Comparison of ENCODE assay signal across 8 cellular contexts in genomic region chr6:7725412-7725811, GRCh38. TPM values are rescaled to one million over a fixed set of nuclear protein-coding genes. Genes with fewer than 3 reads are reported as not detected.
DNase-seq lines count a peak whose midpoint lies in the region; ATAC-seq, FAIRE-seq and TF ChIP-seq lines count a peak whose summit lies in the region.

No MANE protein-coding gene starts in this region.

- H3K9me3 Mint-ChIP-seq in activated naive CD4-positive, alpha-beta T cell treated with anti-CD3 and anti-CD28 coated beads, Interleukin-2, amount 50 U/mL, for 24 hours = no peaks in the 10 kb centered on the region
- H3K9me3 Mint-ChIP-seq in activated naive CD4-positive, alpha-beta T cell treated with anti-CD3 and anti-CD28 coated beads, Interleukin-2, amount 50 U/mL, for 72 hours = no peaks in the 10 kb centered on the region
- H3K9me3 Mint-ChIP-seq in astrocyte (ENCODE audit: unreplicated experiment) = no peaks in the 10 kb centered on the region
- H3K9me3 Mint-ChIP-seq in mesothelial cell of epicardium = no peaks in the 10 kb centered on the region

- H3K27me3 ChIP-seq in astrocyte (ENCODE audit: insufficient read depth, low read length) (peaks cover 36% of the 10 kb centered on the region), upper lobe of left lung (peaks cover 0 to 35% (median 16%) of the 10 kb centered on the region in 4 donors)

- H2AFZ ChIP-seq in astrocyte (ENCODE audit: low read depth, low read length) = peak overlapping the region; percentile 5

- H4K20me1 ChIP-seq in astrocyte (ENCODE audit: insufficient read depth, low read length) = peaks cover 3% of the 10 kb centered on the region

- H3K27ac Mint-ChIP-seq in activated naive CD4-positive, alpha-beta T cell treated with anti-CD3 and anti-CD28 coated beads, Interleukin-2, amount 50 U/mL, for 24 hours = no peak overlapping the region
- no peak overlapping the region for H3K27ac Mint-ChIP-seq in activated naive CD4-positive, alpha-beta T cell treated with anti-CD3 and anti-CD28 coated beads, Interleukin-2, amount 50 U/mL, for 72 hours
- H3K27ac Mint-ChIP-seq in astrocyte (ENCODE audit: unreplicated experiment) (no peak overlapping the region), mesothelial cell of epicardium (no peak overlapping the region)

- no peak for TF ChIP-seq POLR2A in upper lobe of left lung (IDR thresholded peaks at IDR 0.05)

- H3K4me3 ChIP-seq in astrocyte (ENCODE audit: insufficient read depth, low read depth, low read length) (peak overlapping the region; percentile 64), upper lobe of left lung (peak overlapping the region in 3 of 4 donors; percentile 52 to 71 (median 64))

- H3K9me3 ChIP-seq in astrocyte (ENCODE audit: insufficient read depth, low read depth, low read length) (no peaks in the 10 kb centered on the region), upper lobe of left lung (no peaks in the 10 kb centered on the region)

- H3K4me1 ChIP-seq in astrocyte (ENCODE audit: insufficient read depth, low read length) (peaks cover 19% of the 10 kb centered on the region), upper lobe of left lung (peaks cover 31 to 48% (median 38%) of the 10 kb centered on the region in 4 donors)

- H3K4me3 Mint-ChIP-seq in activated naive CD4-positive, alpha-beta T cell treated with anti-CD3 and anti-CD28 coated beads, Interleukin-2, amount 50 U/mL, for 24 hours = peak overlapping the region; percentile 79
- H3K4me3 Mint-ChIP-seq in astrocyte (ENCODE audit: unreplicated experiment) (peak overlapping the region; percentile 85), mesothelial cell of epicardium (peak overlapping the region; percentile 82)

- H3K4me1 Mint-ChIP-seq in activated naive CD4-positive, alpha-beta T cell treated with anti-CD3 and anti-CD28 coated beads, Interleukin-2, amount 50 U/mL, for 24 hours = peaks cover 10% of the 10 kb centered on the region
- H3K4me1 Mint-ChIP-seq in astrocyte (ENCODE audit: low read depth, unreplicated experiment) (peaks cover 18% of the 10 kb centered on the region), mesothelial cell of epicardium (peaks cover 26% of the 10 kb centered on the region)

- no peak overlapping the region for H3K9ac ChIP-seq in astrocyte (ENCODE audit: low read length)

- TF ChIP-seq CTCF in astrocyte (IDR thresholded peaks at IDR 0.05; ENCODE audit: insufficient read depth, low read depth, low read length) (no peak), mesothelial cell of epicardium (IDR thresholded peaks at IDR 0.05; ENCODE audit: unreplicated experiment) (no peak), upper lobe of left lung (IDR thresholded peaks at IDR 0.05) (no peak)

- WGBS in upper lobe of left lung, 2 donors = 22 to 25% methylated on average over 10 of the region's 10 CpGs

- DNase-seq in activated naive CD4-positive, alpha-beta T cell treated with anti-CD3 and anti-CD28 coated beads, Interleukin-2, amount 50 U/mL, for 72 hours (ENCODE audit: low spot score in 2 of 2) = no peak
- DNase-seq in astrocyte (ENCODE audit: low read depth) (no peak), mesothelial cell of epicardium (ENCODE audit: low spot score in 2 of 2, unreplicated experiment in 2 of 2) (no peak), upper lobe of left lung (no peak), NCI-H82 treated with DMSO at 0.1 percent for 48 hours (lab: John Stamatoyannopoulos, UW; ENCODE audit: unreplicated experiment) (no peak), Kasumi-1 (lab: John Stamatoyannopoulos, UW) (no peak), left colon (no peak)

- FAIRE-seq in astrocyte (lab: Jason Lieb, UNC) = no peak

- H3K79me2 ChIP-seq in astrocyte (ENCODE audit: insufficient read depth, low read length) = no peaks in the 10 kb centered on the region

- no peak for TF ChIP-seq EP300 in upper lobe of left lung (IDR thresholded peaks at IDR 0.05)

- no peak for ATAC-seq in activated naive CD4-positive, alpha-beta T cell treated with anti-CD3 and anti-CD28 coated beads, Interleukin-2, amount 50 U/mL, for 72 hours
- peak in 1 of 2 donors; percentile 23 for ATAC-seq in upper lobe of left lung (ENCODE audit: low FRiP score in 2 of 2)
- no peak for ATAC-seq in left colon

- no peaks in the 10 kb centered on the region for H3K36me3 Mint-ChIP-seq in activated naive CD4-positive, alpha-beta T cell treated with anti-CD3 and anti-CD28 coated beads, Interleukin-2, amount 50 U/mL, for 24 hours
- H3K36me3 Mint-ChIP-seq in activated naive CD4-positive, alpha-beta T cell treated with anti-CD3 and anti-CD28 coated beads, Interleukin-2, amount 50 U/mL, for 72 hours = peaks cover 0 to 5% of the 10 kb centered on the region in 2 donors
- no peaks in the 10 kb centered on the region for H3K36me3 Mint-ChIP-seq in astrocyte (ENCODE audit: low read depth, unreplicated experiment)
- H3K36me3 Mint-ChIP-seq in mesothelial cell of epicardium = no peaks in the 10 kb centered on the region

- H3K27me3 Mint-ChIP-seq in activated naive CD4-positive, alpha-beta T cell treated with anti-CD3 and anti-CD28 coated beads, Interleukin-2, amount 50 U/mL, for 24 hours = peaks cover 51% of the 10 kb centered on the region
- H3K27me3 Mint-ChIP-seq in astrocyte (ENCODE audit: low read depth, unreplicated experiment) (peaks cover 27% of the 10 kb centered on the region), mesothelial cell of epicardium (ENCODE audit: low read depth) (peaks cover 76% of the 10 kb centered on the region)

- intact Hi-C loops in left colon (cut with DNase I, micrococcal nuclease) = no loop called here

- H3K27ac ChIP-seq in astrocyte (ENCODE audit: low read depth, low read length) (no peak overlapping the region), upper lobe of left lung (no peak overlapping the region)

- H3K4me2 ChIP-seq in astrocyte (ENCODE audit: low read length) = peak overlapping the region; percentile 94

- H3K36me3 ChIP-seq in astrocyte (ENCODE audit: insufficient read depth, low read length) (no peaks in the 10 kb centered on the region), upper lobe of left lung (no peaks in the 10 kb centered on the region)

RNA-seq across cellular contexts. Expression of gene BMP6, which starts 0.5 kb away (rescaled TPM):
- not detected for total RNA-seq in activated naive CD4-positive, alpha-beta T cell treated with anti-CD3 and anti-CD28 coated beads, Interleukin-2, amount 50 U/mL, for 72 hours
- 2.2 and 2.8 TPM in 2 replicates for total RNA-seq in astrocyte
- 3.5 to 4.2 TPM (median 3.6 TPM) in 3 replicates for total RNA-seq in mesothelial cell of epicardium
- total RNA-seq in upper lobe of left lung = 10 to 100 TPM in 2 of 6 donors, 1 to 10 TPM in 4; 1.0 to 25.4 (median 5.2) TPM
- 1 to 10 TPM; 1.0 to 2.1 TPM for total RNA-seq in left colon
